Comparison of ENCODE assay signal across 20 cellular contexts in genomic region chr6:124560836-124561585, GRCh38.
"Had no signal": no experiment of that assay in that cellular context is flagged by ENCODE, and none has a peak within 500 bp of the region (broad histone marks: within the 10 kb centered on the region; RNA-seq: fewer than 3 reads in every experiment).

No MANE protein-coding gene starts in this region.

- H3K27ac ChIP-seq: HL-60, RWPE1, SJCRH30 had no signal

- H3K36me3 ChIP-seq: MG63, SJCRH30 had no signal

- H3K9me3 ChIP-seq: MG63, SJCRH30 had no signal

- H3K4me1 ChIP-seq: SJCRH30 had no signal

- H3K27me3 ChIP-seq: MG63, SJCRH30 had no signal

- DNase-seq: MG63, NCI-H1092, NCI-H1105 treated with DMSO at 0.1 percent for 48 hours, NCI-H1417 treated with DMSO at 0.1 percent for 48 hours, NCI-H146, NCI-H1694 treated with DMSO at 0.1 percent for 48 hours, NCI-H1930, NCI-H2081, NCI-H2107, NCI-H2227 treated with DMSO at 0.1 percent for 48 hours, NCI-H446, NCI-H510A, NCI-H524 treated with DMSO at 0.1 percent for 48 hours, NCI-H69, NCI-H774, SHP77, SJCRH30 had no signal

- H3K4me3 ChIP-seq: MG63, SJCRH30 had no signal

- ATAC-seq: SK-N-SH treated with all-trans-retinoic acid at 6 μM for 48 hours had no signal
